ENCODE assay signal across 8 cellular contexts in genomic region chr11:46594383-46594718, GRCh38. TPM values are rescaled to one million over a fixed set of nuclear protein-coding genes. Genes with fewer than 3 reads are reported as not detected.
A peak's percentile ranks its signal among the peaks of the same experiment; 100 is the strongest.
DNase-seq lines count a peak whose midpoint lies in the region; ATAC-seq, FAIRE-seq and TF ChIP-seq lines count a peak whose summit lies in the region.

No MANE protein-coding gene starts in this region.

- H3K9me3 ChIP-seq in keratinocyte (ENCODE audit: control insufficient read depth, low read depth, low read length) (no peaks in the 10 kb centered on the region), subcutaneous abdominal adipose tissue (ENCODE audit: control insufficient read depth in 5 of 5, low read length in 5 of 5) (no peaks in the 10 kb centered on the region)

- H3K4me1 ChIP-seq in keratinocyte (ENCODE audit: control insufficient read depth, extremely low read depth, insufficient read depth, low read length) (peaks cover 12% of the 10 kb centered on the region), subcutaneous abdominal adipose tissue (ENCODE audit: control insufficient read depth in 5 of 5, insufficient read depth in 5 of 5, low read length in 5 of 5) (peaks cover 7 to 40% (median 37%) of the 10 kb centered on the region in 5 donors)

- H3K9me3 Mint-ChIP-seq in T-helper 1 cell treated with Interleukin-12 subunit alpha and Interleukin-12 subunit beta and Interleukin-4 antibody, amounts not matched to agents 30 μg/mL and 1 μg/mL, for 36 hours, result no peaks in the 10 kb centered on the region
- H3K9me3 Mint-ChIP-seq in activated naive CD8-positive, alpha-beta T cell treated with anti-CD3 and anti-CD28 coated beads for 36 hours, result no peaks in the 10 kb centered on the region

- H3K27ac Mint-ChIP-seq in T-helper 1 cell treated with Interleukin-12 subunit alpha and Interleukin-12 subunit beta and Interleukin-4 antibody, amounts not matched to agents 30 μg/mL and 1 μg/mL, for 36 hours, result peak overlapping the region; percentile 89
- H3K27ac Mint-ChIP-seq in activated naive CD8-positive, alpha-beta T cell treated with anti-CD3 and anti-CD28 coated beads for 36 hours, result peak overlapping the region; percentile 91

- H3K27me3 ChIP-seq in keratinocyte (ENCODE audit: control insufficient read depth, extremely low read depth, insufficient read depth, low read length) (no peaks in the 10 kb centered on the region), subcutaneous abdominal adipose tissue (ENCODE audit: control insufficient read depth in 5 of 5, insufficient read depth in 4 of 5, low read length in 5 of 5) (no peaks in the 10 kb centered on the region)

- peaks cover 45% of the 10 kb centered on the region for H3K79me2 ChIP-seq in keratinocyte (ENCODE audit: control insufficient read depth, insufficient read depth, low read length)

- H2AFZ ChIP-seq in keratinocyte (ENCODE audit: control insufficient read depth, low read length), result peak overlapping the region; percentile 78

- no peaks in the 10 kb centered on the region for H4K20me1 ChIP-seq in keratinocyte (ENCODE audit: control insufficient read depth, extremely low read depth, insufficient read depth, low read length)

- H3K9me1 ChIP-seq in keratinocyte (ENCODE audit: control insufficient read depth, extremely low read depth, insufficient read depth, low read length), result no peaks in the 10 kb centered on the region

- DNase-seq in T-helper 1 cell, result no peak
- DNase-seq in activated naive CD8-positive, alpha-beta T cell treated with anti-CD3 and anti-CD28 coated beads for 36 hours, result no peak
- no peak for DNase-seq in keratinocyte (ENCODE audit: low read depth, low spot score)
- DNase-seq in DMS 273 (lab: John Stamatoyannopoulos, UW; ENCODE audit: unreplicated experiment), result no peak
- DNase-seq in activated gamma-delta T cell treated with Interleukin-2 at 50 U/mL for 16 hours, result no peak

- dilution Hi-C loops in keratinocyte (cut with MboI; ENCODE audit: extremely low pct_ligation_motif_present, low sequenced_read_pairs), result no loop called here

- no peaks in the 10 kb centered on the region for H3K36me3 ChIP-seq in keratinocyte (ENCODE audit: control insufficient read depth in 2 of 2, extremely low read depth in 1 of 2, insufficient read depth in 2 of 2, low read length in 2 of 2)
- no peaks in the 10 kb centered on the region for H3K36me3 ChIP-seq in subcutaneous abdominal adipose tissue (ENCODE audit: control insufficient read depth in 5 of 5, insufficient read depth in 5 of 5, low read length in 5 of 5)

- peak overlapping the region; percentile 74 to 96 (median 94) for H3K4me3 ChIP-seq in keratinocyte (ENCODE audit: control insufficient read depth in 2 of 3, extremely low read depth in 1 of 3, insufficient read depth in 2 of 3, low read depth in 1 of 3, low read length in 3 of 3)
- H3K4me3 ChIP-seq in subcutaneous abdominal adipose tissue (ENCODE audit: low read depth in 1 of 5, low read length in 5 of 5), result peak overlapping the region; percentile 87 to 96 (median 95)

- H3K4me1 Mint-ChIP-seq in T-helper 1 cell treated with Interleukin-12 subunit alpha and Interleukin-12 subunit beta and Interleukin-4 antibody, amounts not matched to agents 30 μg/mL and 1 μg/mL, for 36 hours (ENCODE audit: low read depth), result peaks cover 23% of the 10 kb centered on the region
- peaks cover 29% of the 10 kb centered on the region for H3K4me1 Mint-ChIP-seq in activated naive CD8-positive, alpha-beta T cell treated with anti-CD3 and anti-CD28 coated beads for 36 hours

- H3K9ac ChIP-seq in keratinocyte (ENCODE audit: control insufficient read depth, extremely low read depth, insufficient read depth, low read length) (peak overlapping the region; percentile 90), subcutaneous abdominal adipose tissue (ENCODE audit: low read length in 5 of 5) (peak overlapping the region; percentile 71 to 98 (median 93))

- no peak for ATAC-seq in HG02970 (IDR thresholded peaks at IDR 0.05; ENCODE audit: low FRiP score, unreplicated experiment)

- H3K36me3 Mint-ChIP-seq in T-helper 1 cell treated with Interleukin-12 subunit alpha and Interleukin-12 subunit beta and Interleukin-4 antibody, amounts not matched to agents 30 μg/mL and 1 μg/mL, for 36 hours (ENCODE audit: low read depth), result peaks cover 10% of the 10 kb centered on the region
- peaks cover 10% of the 10 kb centered on the region for H3K36me3 Mint-ChIP-seq in activated naive CD8-positive, alpha-beta T cell treated with anti-CD3 and anti-CD28 coated beads for 36 hours

- H3K27me3 Mint-ChIP-seq in T-helper 1 cell treated with Interleukin-12 subunit alpha and Interleukin-12 subunit beta and Interleukin-4 antibody, amounts not matched to agents 30 μg/mL and 1 μg/mL, for 36 hours (ENCODE audit: low read depth), result no peaks in the 10 kb centered on the region
- no peaks in the 10 kb centered on the region for H3K27me3 Mint-ChIP-seq in activated naive CD8-positive, alpha-beta T cell treated with anti-CD3 and anti-CD28 coated beads for 36 hours

- H3K4me2 ChIP-seq in keratinocyte (ENCODE audit: control insufficient read depth, extremely low read depth, insufficient read depth, low read depth, low read length), result peak overlapping the region; percentile 90

- no peak for TF ChIP-seq CTCF in keratinocyte (optimal IDR thresholded peaks at IDR 0.05 in 1 of 3, IDR thresholded peaks at IDR 0.05 in 1 of 3, conservative IDR thresholded peaks at IDR 0.05 in 1 of 3; ENCODE audit: extremely low read depth in 1 of 3, insufficient read depth in 2 of 3, low read length in 3 of 3)

- FAIRE-seq in keratinocyte (lab: Jason Lieb, UNC), result no peak

- H3K27ac ChIP-seq in keratinocyte (ENCODE audit: control insufficient read depth, insufficient read depth, low read length) (peak overlapping the region; percentile 76), subcutaneous abdominal adipose tissue (ENCODE audit: low read depth, low read length) (peak overlapping the region; percentile 92)

- H3K4me3 Mint-ChIP-seq in T-helper 1 cell treated with Interleukin-12 subunit alpha and Interleukin-12 subunit beta and Interleukin-4 antibody, amounts not matched to agents 30 μg/mL and 1 μg/mL, for 36 hours, result peak overlapping the region; percentile 97
- H3K4me3 Mint-ChIP-seq in activated naive CD8-positive, alpha-beta T cell treated with anti-CD3 and anti-CD28 coated beads for 36 hours, result peak overlapping the region; percentile 99

RNA-seq across cellular contexts. Expression of gene AMBRA1, which starts 0.5 kb away (rescaled TPM):
- 10 to 100 TPM; 24.6 to 27.2 TPM for total RNA-seq in activated naive CD8-positive, alpha-beta T cell treated with anti-CD3 and anti-CD28 coated beads for 36 hours
- polyA plus RNA-seq in keratinocyte, result 8.6 to 15.2 TPM (median 10.5 TPM) in 3 replicates
- polyA plus RNA-seq in keratinocyte (2011; ENCODE audit: low read depth), result 6.6 TPM
- polyA plus RNA-seq in keratinocyte (2011; cell fraction: cytosol; rRNA removed), result 7.8 and 9.3 TPM in 2 replicates
- 23.8 and 31.0 TPM in 2 replicates for polyA plus RNA-seq in keratinocyte (2011; cell fraction: nucleus; rRNA removed)
- 9.9 and 15.1 TPM in 2 replicates for polyA plus RNA-seq in keratinocyte (2012; ENCODE audit: low replicate concordance)
- polyA minus RNA-seq in keratinocyte, result 26.2 to 42.9 TPM (median 34.1 TPM) in 3 replicates
- 16.5 TPM for polyA minus RNA-seq in keratinocyte (2011; cell fraction: cytosol; rRNA and poly(A)+ RNA removed)
- 38.9 and 58.6 TPM in 2 replicates for polyA minus RNA-seq in keratinocyte (2011; cell fraction: nucleus; rRNA and poly(A)+ RNA removed)

RNA-seq across cellular contexts. Expression of gene HARBI1, which starts 22.7 kb away (rescaled TPM):
- total RNA-seq in activated naive CD8-positive, alpha-beta T cell treated with anti-CD3 and anti-CD28 coated beads for 36 hours, result 1 to 10 TPM; 2.6 to 4.5 TPM
- polyA plus RNA-seq in keratinocyte, result 5.5 to 6.4 TPM (median 5.6 TPM) in 3 replicates
- polyA plus RNA-seq in keratinocyte (2011; ENCODE audit: low read depth), result 1.4 TPM
- 3.5 and 5.6 TPM in 2 replicates for polyA plus RNA-seq in keratinocyte (2011; cell fraction: cytosol; rRNA removed)
- 5.6 and 6.1 TPM in 2 replicates for polyA plus RNA-seq in keratinocyte (2011; cell fraction: nucleus; rRNA removed)
- polyA plus RNA-seq in keratinocyte (2012; ENCODE audit: low replicate concordance), result 4.2 and 4.7 TPM in 2 replicates
- 2.2 to 11.1 TPM (median 7.4 TPM) in 3 replicates for polyA minus RNA-seq in keratinocyte
- polyA minus RNA-seq in keratinocyte (2011; cell fraction: cytosol; rRNA and poly(A)+ RNA removed), result 2.9 TPM
- polyA minus RNA-seq in keratinocyte (2011; cell fraction: nucleus; rRNA and poly(A)+ RNA removed), result 3.4 and 7.9 TPM in 2 replicates

RNA-seq across cellular contexts. Expression of gene ATG13, which starts 23.0 kb away (rescaled TPM):
- total RNA-seq in activated naive CD8-positive, alpha-beta T cell treated with anti-CD3 and anti-CD28 coated beads for 36 hours, result 10 to 100 TPM; 49.2 to 51.4 TPM
- 33.3 to 42.9 TPM (median 34.3 TPM) in 3 replicates for polyA plus RNA-seq in keratinocyte
- polyA plus RNA-seq in keratinocyte (2011; ENCODE audit: low read depth), result 18.4 TPM
- 37.5 and 50.6 TPM in 2 replicates for polyA plus RNA-seq in keratinocyte (2011; cell fraction: cytosol; rRNA removed)
- 55.8 and 58.2 TPM in 2 replicates for polyA plus RNA-seq in keratinocyte (2011; cell fraction: nucleus; rRNA removed)
- polyA plus RNA-seq in keratinocyte (2012; ENCODE audit: low replicate concordance), result 30.8 and 33.3 TPM in 2 replicates
- 67.8 to 94.6 TPM (median 94.6 TPM) in 3 replicates for polyA minus RNA-seq in keratinocyte
- 46.0 TPM for polyA minus RNA-seq in keratinocyte (2011; cell fraction: cytosol; rRNA and poly(A)+ RNA removed)
- polyA minus RNA-seq in keratinocyte (2011; cell fraction: nucleus; rRNA and poly(A)+ RNA removed), result 30.9 and 48.6 TPM in 2 replicates
